In genomic region chr19:10497371-10497770, GRCh38 we compare ENCODE assay signal across 1 cellular context.
TF ChIP-seq lines count a peak whose summit lies in the region.

No MANE protein-coding gene starts in this region.

TF ChIP-seq in GM12878, 131 proteins besides CTCF, POLR2A, EP300 and RAD21:
- TF ChIP-seq SKIL (IDR thresholded peaks at IDR 0.05; ENCODE audit: low read depth, poor library complexity, severe bottlenecking) (no peak), NRF1 (conservative IDR thresholded peaks at IDR 0.05; ENCODE audit: low read depth, low read length) (no peak), POLR2AphosphoS2 (IDR thresholded peaks at IDR 0.05; ENCODE audit: low read depth, low read length) (no peak), ETV6 (conservative IDR thresholded peaks at IDR 0.05 in 1 of 2, IDR thresholded peaks at IDR 0.05 in 1 of 2; ENCODE audit: borderline replicate concordance in 1 of 2, low read depth in 1 of 2) (no peak), ZBED1 (IDR thresholded peaks at IDR 0.05; ENCODE audit: borderline replicate concordance) (no peak), WRNIP1 (IDR thresholded peaks at IDR 0.05; ENCODE audit: borderline replicate concordance, low read depth, low read length) (no peak), NBN (IDR thresholded peaks at IDR 0.05) (no peak), JUND (IDR thresholded peaks at IDR 0.05; ENCODE audit: low read depth, low read length) (no peak), SMAD1 (IDR thresholded peaks at IDR 0.05; ENCODE audit: low read depth, partially characterized antibody) (no peak), NFIC (IDR thresholded peaks at IDR 0.05; ENCODE audit: low read depth, low read length) (no peak), BCL3 (IDR thresholded peaks at IDR 0.05; ENCODE audit: borderline replicate concordance, insufficient read depth, low read depth, low read length, poor library complexity, severe bottlenecking) (no peak), SRF (IDR thresholded peaks at IDR 0.05; ENCODE audit: low read depth in 2 of 2, low read length in 2 of 2) (no peak), TAF1 (IDR thresholded peaks at IDR 0.05; ENCODE audit: borderline replicate concordance, low read depth, low read length) (no peak), PAX5 (IDR thresholded peaks at IDR 0.05; ENCODE audit: borderline replicate concordance, low read depth, low read length) (no peak)
TF ChIP-seq in GM12878: peak in this region for 0.
